In the genomic region with DNA sequence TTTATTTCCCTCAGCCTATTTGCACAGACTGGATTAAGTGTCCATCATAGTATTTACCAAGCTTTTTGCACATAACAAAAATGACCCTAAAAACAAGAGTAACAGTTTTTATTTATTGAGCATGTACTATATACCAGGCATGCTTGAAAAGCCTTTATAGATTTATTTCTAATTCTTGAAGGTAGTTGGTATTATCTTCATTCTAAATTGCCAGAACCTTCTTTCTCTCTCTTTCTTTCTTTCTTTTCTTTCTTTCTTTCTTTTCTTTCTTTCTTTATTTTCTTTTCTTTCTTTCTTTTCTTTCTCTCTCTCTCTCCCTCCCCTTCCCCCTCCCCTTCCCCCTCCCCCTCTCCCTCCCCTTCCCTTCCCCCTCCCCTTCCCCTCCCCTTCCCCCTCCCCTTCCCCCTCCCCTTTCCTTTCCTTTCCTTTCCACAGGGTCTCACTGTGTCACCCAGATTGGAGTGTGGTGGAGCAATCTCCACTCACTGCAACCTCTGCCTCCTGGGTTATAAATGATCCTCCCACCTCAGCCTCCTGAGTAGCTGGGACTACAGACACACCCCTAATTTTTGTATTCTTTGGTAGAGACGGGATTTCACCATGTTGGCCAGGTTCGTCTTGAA, we compare ENCODE assay signal across 11 cellular contexts.
"Had no signal": no experiment of that assay in that cellular context is flagged by ENCODE, and none has a peak within 500 bp of the region (broad histone marks: within the 10 kb centered on the region; RNA-seq: fewer than 3 reads in every experiment).

No MANE protein-coding gene starts in this region.

- H3K36me3 ChIP-seq: HAP-1 had no signal

- H3K4me2 ChIP-seq: GM23338 had no signal

- H3K4me3 ChIP-seq: GM23248, GM23338, HAP-1 had no signal

- H3K9ac ChIP-seq: GM23248 had no signal

- ATAC-seq: GM23338, HCT116 had no signal

- H2AFZ ChIP-seq: GM23248, GM23338 had no signal

- H3K4me1 ChIP-seq: HAP-1 had no signal

- FAIRE-seq: H1, H54 had no signal

- H3K27ac ChIP-seq: GM23248 had no signal

- DNase-seq: GM23248, GOT3, H7, H9, HCEC 1CT, HFFc6 had no signal

- H3K9me3 ChIP-seq: HAP-1 had no signal
